11 cellular contexts compared by ENCODE assay signal in genomic region chr20:53847118-53847842, GRCh38.
DNase-seq lines count a peak whose midpoint lies in the region; ATAC-seq and TF ChIP-seq lines count a peak whose summit lies in the region.
"Had no signal": no experiment of that assay in that cellular context is flagged by ENCODE, and none has a peak within 500 bp of the region (broad histone marks: within the 10 kb centered on the region; RNA-seq: fewer than 3 reads in every experiment).

No MANE protein-coding gene starts in this region.

- intact Hi-C loops in lower lobe of right lung (cut with DNase I) (no loop called here), psoas muscle (cut with DNase I) (no loop called here), PC-3 (cut with micrococcal nuclease) (no loop called here)

- no peaks in the 10 kb centered on the region for H4K20me1 ChIP-seq in PC-3 (ENCODE audit: low read length)
- no peaks in the 10 kb centered on the region for H4K20me1 ChIP-seq in smooth muscle cell (ENCODE audit: low read depth)

- no peak for TF ChIP-seq CTCF in lower lobe of right lung (IDR thresholded peaks at IDR 0.05)
- no peak for TF ChIP-seq CTCF in psoas muscle (IDR thresholded peaks at IDR 0.05)
- no peak for TF ChIP-seq CTCF in PC-3 (conservative IDR thresholded peaks at IDR 0.05; ENCODE audit: low read depth, low read length)
- TF ChIP-seq CTCF in smooth muscle cell (IDR thresholded peaks at IDR 0.05; ENCODE audit: borderline replicate concordance, insufficient read depth, poor library complexity, severe bottlenecking): no peak

- H3F3A ChIP-seq in PC-3 (ENCODE audit: low read length, unreplicated experiment) (peaks cover 4% of the 10 kb centered on the region), smooth muscle cell (ENCODE audit: low read depth) (no peaks in the 10 kb centered on the region)

- H3K79me2 ChIP-seq in PC-3 (ENCODE audit: low read length) (no peaks in the 10 kb centered on the region), smooth muscle cell (ENCODE audit: low read depth) (no peaks in the 10 kb centered on the region)

- BruUV-seq in PC-3 (replicated peaks; lab: Mats Ljungman, UMichigan): no TSS peak

- no peak overlapping the region for H3K4me3 ChIP-seq in lower lobe of right lung
- H3K4me3 ChIP-seq in psoas muscle: no peak overlapping the region
- H3K4me3 ChIP-seq in PC-3 (ENCODE audit: low read length): no peak overlapping the region
- H3K4me3 ChIP-seq in smooth muscle cell: no peak overlapping the region
- H3K4me3 ChIP-seq: heart left ventricle, ovary had no signal

- H3K4me1 ChIP-seq in lower lobe of right lung (peaks cover 13% of the 10 kb centered on the region), psoas muscle (no peaks in the 10 kb centered on the region), PC-3 (ENCODE audit: insufficient read depth, low read length) (peaks cover 30% of the 10 kb centered on the region), smooth muscle cell (ENCODE audit: low read depth) (peaks cover 17% of the 10 kb centered on the region)

- H3K9ac ChIP-seq in PC-3 (ENCODE audit: low read length) (no peak overlapping the region), smooth muscle cell (ENCODE audit: low read depth) (no peak overlapping the region)

- H3K27me3 ChIP-seq in lower lobe of right lung (ENCODE audit: low read depth) (no peaks in the 10 kb centered on the region), psoas muscle (ENCODE audit: insufficient read depth in 3 of 3, low read length in 2 of 3) (no peaks in the 10 kb centered on the region), PC-3 (ENCODE audit: low read length) (no peaks in the 10 kb centered on the region), smooth muscle cell (ENCODE audit: low read depth) (no peaks in the 10 kb centered on the region)
- H3K27me3 ChIP-seq: heart left ventricle, ovary had no signal

- POLR2A ChIA-PET in PC-3 (lab: Charles Lee; ENCODE audit: unreplicated experiment): no interaction called here

- no peaks in the 10 kb centered on the region for H3K36me3 ChIP-seq in lower lobe of right lung
- H3K36me3 ChIP-seq in psoas muscle (ENCODE audit: insufficient read depth in 1 of 2, low read depth in 1 of 2): no peaks in the 10 kb centered on the region
- no peaks in the 10 kb centered on the region for H3K36me3 ChIP-seq in PC-3 (ENCODE audit: low read depth, low read length)
- H3K36me3 ChIP-seq in smooth muscle cell (ENCODE audit: low read depth): no peaks in the 10 kb centered on the region
- H3K36me3 ChIP-seq: heart left ventricle, ovary had no signal

- peak; percentile 41 for ATAC-seq in HG02870 (IDR thresholded peaks at IDR 0.05; ENCODE audit: unreplicated experiment)
- peak; percentile 67 to 69 for ATAC-seq in lower lobe of right lung
- ATAC-seq in psoas muscle: no peak
- ATAC-seq in PC-3: no peak

- DNase-seq in GDM1 (lab: John Stamatoyannopoulos, UW) (peak; percentile 43), SIG-M5 treated with dmso at 0.1 percent for 504 hours (lab: John Stamatoyannopoulos, UW; ENCODE audit: unreplicated experiment) (peak; percentile 93), lower lobe of right lung (no peak), psoas muscle (no peak), hypothalamus (lab: John Stamatoyannopoulos, UW) (no peak), PC-3 (no peak), smooth muscle cell (lab: John Stamatoyannopoulos, UW; ENCODE audit: unreplicated experiment) (no peak)
- DNase-seq: heart left ventricle, NCI-H1105 treated with DMSO at 0.1 percent for 48 hours, ovary had no signal

- CTCF ChIA-PET in PC-3 (lab: Charles Lee): no interaction called here

- H3K9me3 ChIP-seq in lower lobe of right lung (no peaks in the 10 kb centered on the region), psoas muscle (no peaks in the 10 kb centered on the region), PC-3 (ENCODE audit: low read length) (no peaks in the 10 kb centered on the region), smooth muscle cell (replicated peaks; ENCODE audit: low read depth) (no peaks in the 10 kb centered on the region)
- H3K9me3 ChIP-seq: heart left ventricle, ovary had no signal

- no peak overlapping the region for H3K4me2 ChIP-seq in PC-3 (ENCODE audit: low read length)
- H3K4me2 ChIP-seq in smooth muscle cell: no peak overlapping the region

- WGBS in psoas muscle, 3 donors: 76 to 77% (median 77%) methylated on average over 8 of the region's 8 CpGs
- WGBS in smooth muscle cell (ENCODE audit: low lambda C conversion rate): 92% methylated on average over 8 of the region's 8 CpGs

- no peaks in the 10 kb centered on the region for H3K9me2 ChIP-seq in PC-3 (replicated peaks; ENCODE audit: low read length)

- H2AFZ ChIP-seq in PC-3 (ENCODE audit: low read length): no peak overlapping the region
- H2AFZ ChIP-seq in smooth muscle cell (ENCODE audit: low read depth): no peak overlapping the region

- H3K27ac ChIP-seq in lower lobe of right lung (peak overlapping the region; percentile 56), psoas muscle (no peak overlapping the region), PC-3 (ENCODE audit: low read length) (no peak overlapping the region), smooth muscle cell (ENCODE audit: low read depth) (no peak overlapping the region)
- H3K27ac ChIP-seq: ovary had no signal

Comparison
In these comparisons a context has a peak if more than half of its experiments do, and no peak if none do; other contexts are left out.
1. DNase-seq: peak in GDM1 (single experiment) and SIG-M5 treated with dmso at 0.1 percent for 504 hours (single experiment); none in lower lobe of right lung (single experiment), psoas muscle (0 of 2), hypothalamus (0 of 51), PC-3 (single experiment) and smooth muscle cell (single experiment).
2. ATAC-seq: peak in HG02870 (single experiment) and lower lobe of right lung (2 of 2); none in psoas muscle (0 of 4) and PC-3 (single experiment).